In genomic region chr3:120487079-120487693, GRCh38 we compare ENCODE assay signal across 19 cellular contexts. TPM values are rescaled to one million over a fixed set of nuclear protein-coding genes. Genes with fewer than 3 reads are reported as not detected.
DNase-seq lines count a peak whose midpoint lies in the region; ATAC-seq and TF ChIP-seq lines count a peak whose summit lies in the region.
"Had no signal": no experiment of that assay in that cellular context is flagged by ENCODE, and none has a peak within 500 bp of the region (broad histone marks: within the 10 kb centered on the region; RNA-seq: fewer than 3 reads in every experiment).

No MANE protein-coding gene starts in this region.

- peak; percentile 64 for DNase-seq in EL
- no peak for DNase-seq in ascending aorta (ENCODE audit: low spot score in 2 of 2)
- DNase-seq in gastrocnemius medialis, result peak in 1 of 2 donors; percentile 13
- DNase-seq in NCI-H524 (lab: John Stamatoyannopoulos, UW), result no peak
- DNase-seq: activated CD4-positive, alpha-beta T cell treated with anti-CD3 and anti-CD28 coated beads for 1 hour; activated CD8-positive, alpha-beta memory T cell treated with anti-CD3 and anti-CD28 coated beads, Interleukin-2, amount 50 U/mL, for 48 hours; activated naive CD4-positive, alpha-beta T cell treated with anti-CD3 and anti-CD28 coated beads, Interleukin-2, amount 50 U/mL, for 16 hours; BE2C; DMS153; Kasumi-1; mesendoderm; NCI-H1694; NCI-H526 treated with DMSO at 0.1 percent for 48 hours; small intestine had no signal

- H3K9me3 ChIP-seq in ascending aorta (no peaks in the 10 kb centered on the region), gastroesophageal sphincter (no peaks in the 10 kb centered on the region), gastrocnemius medialis (no peaks in the 10 kb centered on the region)
- H3K9me3 ChIP-seq: BE2C had no signal

- TF ChIP-seq POLR2A in gastroesophageal sphincter (IDR thresholded peaks at IDR 0.05) (no peak), gastrocnemius medialis (IDR thresholded peaks at IDR 0.05) (no peak)

- H3K27me3 ChIP-seq in ascending aorta (no peaks in the 10 kb centered on the region), gastroesophageal sphincter (no peaks in the 10 kb centered on the region), gastrocnemius medialis (no peaks in the 10 kb centered on the region)
- H3K27me3 ChIP-seq: BE2C had no signal

- peak; percentile 89 for ATAC-seq in gastroesophageal sphincter
- peak; percentile 9 to 27 for ATAC-seq in gastrocnemius medialis
- ATAC-seq in GM18498 (IDR thresholded peaks at IDR 0.05; ENCODE audit: unreplicated experiment), result no peak
- ATAC-seq in GM21423 (IDR thresholded peaks at IDR 0.05; ENCODE audit: unreplicated experiment), result no peak
- no peak for ATAC-seq in HG03469 (IDR thresholded peaks at IDR 0.05; ENCODE audit: unreplicated experiment)

- no peaks in the 10 kb centered on the region for H3K36me3 ChIP-seq in ascending aorta
- no peaks in the 10 kb centered on the region for H3K36me3 ChIP-seq in gastroesophageal sphincter
- no peaks in the 10 kb centered on the region for H3K36me3 ChIP-seq in gastrocnemius medialis
- H3K36me3 ChIP-seq: BE2C had no signal

- in situ Hi-C loops in gastrocnemius medialis (cut with MboI; ENCODE audit: low sequenced_read_pairs in 4 of 4), result no loop called here

- TF ChIP-seq CTCF in ascending aorta (IDR thresholded peaks at IDR 0.05) (no peak), gastroesophageal sphincter (IDR thresholded peaks at IDR 0.05) (no peak), gastrocnemius medialis (IDR thresholded peaks at IDR 0.05 in 4 of 5, conservative IDR thresholded peaks at IDR 0.05 in 1 of 5) (no peak)

- peak overlapping the region; percentile 4 to 29 for H3K27ac ChIP-seq in ascending aorta
- H3K27ac ChIP-seq in gastroesophageal sphincter, result peak overlapping the region; percentile 38 to 56 (median 52)
- H3K27ac ChIP-seq in gastrocnemius medialis, result no peak overlapping the region
- H3K27ac ChIP-seq: epithelial cell of prostate had no signal

- WGBS in gastroesophageal sphincter (ENCODE audit: low coverage in 1 of 2), 2 donors, result 19% methylated on average over 3 of the region's 3 CpGs

- H3K4me1 ChIP-seq in ascending aorta (peaks cover 0 to 3% of the 10 kb centered on the region in 2 donors), gastroesophageal sphincter (peaks cover 4 to 24% (median 5%) of the 10 kb centered on the region in 3 donors), gastrocnemius medialis (no peaks in the 10 kb centered on the region)
- H3K4me1 ChIP-seq: BE2C had no signal

- intact Hi-C loops in ascending aorta (cut with DNase I) (no loop called here), gastrocnemius medialis (cut with DNase I; ENCODE audit: low total_unique reads) (no loop called here)

- TF ChIP-seq EP300 in gastroesophageal sphincter (IDR thresholded peaks at IDR 0.05), result no peak

- no peak overlapping the region for H3K4me3 ChIP-seq in ascending aorta
- no peak overlapping the region for H3K4me3 ChIP-seq in gastroesophageal sphincter
- H3K4me3 ChIP-seq in gastrocnemius medialis, result no peak overlapping the region

RNA-seq across cellular contexts. Expression of gene FSTL1, which starts 36.4 kb away (rescaled TPM):
- 790 TPM for total RNA-seq in ascending aorta
- 1,000 to 10,000 TPM in 1 of 4 donors, 100 to 1,000 TPM in 3; 343 to 1,189 (median 766) TPM for total RNA-seq in gastroesophageal sphincter
- total RNA-seq in gastrocnemius medialis, result 10 to 100 TPM; 33.4 to 77.5 (median 44.0) TPM

Comparison
In these comparisons a context has a peak if more than half of its experiments do, and no peak if none do; other contexts are left out.
1. H3K27ac ChIP-seq: peak in ascending aorta (2 of 2) and gastroesophageal sphincter (4 of 4); none in gastrocnemius medialis (0 of 4).
2. ATAC-seq: peak in gastroesophageal sphincter (single experiment) and gastrocnemius medialis (2 of 2); none in GM18498 (single experiment), GM21423 (single experiment) and HG03469 (single experiment).
3. RNA of gene FSTL1, which starts 36.4 kb away (total RNA-seq): 343 to 1,189 TPM in gastroesophageal sphincter and 790 TPM in ascending aorta (single experiment); 33.4 to 77.5 TPM in gastrocnemius medialis; every median in the first group is over 4 times any median in the second.